ENCODE assay signal across 1 cellular context in genomic region chr2:96856776-96857673, GRCh38.
TF ChIP-seq lines count a peak whose summit lies in the region.

No MANE protein-coding gene starts in this region.

TF ChIP-seq in HepG2, 621 proteins besides CTCF, POLR2A, EP300 and RAD21 (continued from another document):
- TF ChIP-seq TIGD3 (CRISPR knock-in tag; IDR thresholded peaks at IDR 0.05; ENCODE audit: borderline replicate concordance), result no peak
- no peak; the same call in 1 of the 2 replicates for TF ChIP-seq GLI4 (CRISPR knock-in tag; IDR thresholded peaks at IDR 0.05; ENCODE audit: borderline replicate concordance)
- no peak for TF ChIP-seq HNRNPH1 (optimal IDR thresholded peaks at IDR 0.05; ENCODE audit: low read depth, low read length)
- TF ChIP-seq ZNF790 (CRISPR knock-in tag; IDR thresholded peaks at IDR 0.05; ENCODE audit: borderline replicate concordance), result no peak
- 0 out of 2 replicates have a peak, but pooled peaks have one; percentile 54 for TF ChIP-seq ZXDC (CRISPR knock-in tag; IDR thresholded peaks at IDR 0.05)
- peak; percentile 36; the same call in 1 of the 2 replicates for TF ChIP-seq ZNF782 (CRISPR knock-in tag; IDR thresholded peaks at IDR 0.05; ENCODE audit: borderline replicate concordance)
- no peak for TF ChIP-seq FOXA1 (IDR thresholded peaks at IDR 0.05)
- TF ChIP-seq FOXA1 (CRISPR knock-in tag; IDR thresholded peaks at IDR 0.05), result no peak
- no peak for TF ChIP-seq GRHL1 (CRISPR knock-in tag; conservative IDR thresholded peaks at IDR 0.05)
- TF ChIP-seq HIVEP1 (CRISPR knock-in tag; IDR thresholded peaks at IDR 0.05), result no peak
- TF ChIP-seq KDM5A (IDR thresholded peaks at IDR 0.05; ENCODE audit: borderline replicate concordance, low read length), result no peak
- TF ChIP-seq ZNF276 (CRISPR knock-in tag; IDR thresholded peaks at IDR 0.05; ENCODE audit: low read depth), result no peak
- no peak for TF ChIP-seq SALL2 (CRISPR knock-in tag; IDR thresholded peaks at IDR 0.05)
- no peak for TF ChIP-seq ETV6 (CRISPR knock-in tag; conservative IDR thresholded peaks at IDR 0.05)
- no peak for TF ChIP-seq ZBTB14 (CRISPR knock-in tag; IDR thresholded peaks at IDR 0.05)
- TF ChIP-seq CSRNP2 (CRISPR knock-in tag; conservative IDR thresholded peaks at IDR 0.05; ENCODE audit: low read depth), result no peak
- no peak for TF ChIP-seq GLMP (CRISPR knock-in tag; IDR thresholded peaks at IDR 0.05; ENCODE audit: borderline replicate concordance)
- TF ChIP-seq ZFP91 (CRISPR knock-in tag; IDR thresholded peaks at IDR 0.05; ENCODE audit: borderline replicate concordance), result no peak
- no peak for TF ChIP-seq ZNF512 (CRISPR knock-in tag; IDR thresholded peaks at IDR 0.05)
- TF ChIP-seq ZMYM2 (CRISPR knock-in tag; IDR thresholded peaks at IDR 0.05), result no peak
- TF ChIP-seq ZNF605 (CRISPR knock-in tag; IDR thresholded peaks at IDR 0.05), result no peak; the same call in 1 of the 2 replicates
- TF ChIP-seq ZNF781 (CRISPR knock-in tag; IDR thresholded peaks at IDR 0.05; ENCODE audit: borderline replicate concordance, not compliant biosample characterization), result no peak
- no peak for TF ChIP-seq ZNF12 (CRISPR knock-in tag; IDR thresholded peaks at IDR 0.05)
- TF ChIP-seq ZNF615 (CRISPR knock-in tag; IDR thresholded peaks at IDR 0.05; ENCODE audit: borderline replicate concordance), result no peak
- TF ChIP-seq HINFP (CRISPR knock-in tag; IDR thresholded peaks at IDR 0.05; ENCODE audit: low read depth), result no peak; the same call in 1 of the 2 replicates
- TF ChIP-seq RFXANK (CRISPR knock-in tag; IDR thresholded peaks at IDR 0.05), result no peak
- no peak for TF ChIP-seq KAT8 (CRISPR knock-in tag; IDR thresholded peaks at IDR 0.05)
- TF ChIP-seq ZNF44 (CRISPR knock-in tag; IDR thresholded peaks at IDR 0.05), result no peak
- TF ChIP-seq CBX5 (CRISPR knock-in tag; IDR thresholded peaks at IDR 0.05; ENCODE audit: borderline replicate concordance), result no peak; the same call in 1 of the 2 replicates
- TF ChIP-seq ZNF773 (CRISPR knock-in tag; IDR thresholded peaks at IDR 0.05; ENCODE audit: borderline replicate concordance), result no peak
- no peak for TF ChIP-seq REXO4 (CRISPR knock-in tag; IDR thresholded peaks at IDR 0.05; ENCODE audit: borderline replicate concordance)
- no peak for TF ChIP-seq TBX3 (IDR thresholded peaks at IDR 0.05; ENCODE audit: borderline replicate concordance)
